ENCODE assay signal across 1 cellular context in genomic region chr6:13574571-13575376, GRCh38.
TF ChIP-seq lines count a peak whose summit lies in the region.

TSS of gene SIRT5 (plus strand) at chr6:13574601. CDS start at chr6:13584111, 9,510 bp downstream.

TF ChIP-seq in HepG2, 621 proteins besides CTCF, POLR2A, EP300 and RAD21 (continued from another document and continues in another):
- no peak for TF ChIP-seq ZBTB40 (IDR thresholded peaks at IDR 0.05)
- peak; percentile 72 for TF ChIP-seq ZBTB40 (CRISPR knock-in tag; IDR thresholded peaks at IDR 0.05)
- TF ChIP-seq RNF219 (CRISPR knock-in tag; IDR thresholded peaks at IDR 0.05), result no peak; the same call in 1 of the 2 replicates
- peak; percentile 20; the same call in 1 of the 2 replicates for TF ChIP-seq ZNF329 (CRISPR knock-in tag; IDR thresholded peaks at IDR 0.05; ENCODE audit: low read depth)
- TF ChIP-seq ZNF740 (CRISPR knock-in tag; IDR thresholded peaks at IDR 0.05), result peak; percentile 51; the same call in 1 of the 2 replicates
- peak; percentile 89 for TF ChIP-seq ZNF792 (CRISPR knock-in tag; IDR thresholded peaks at IDR 0.05)
- TF ChIP-seq KMT2B (CRISPR knock-in tag; IDR thresholded peaks at IDR 0.05), result peak; percentile 85
- TF ChIP-seq TEAD3 (CRISPR knock-in tag; optimal IDR thresholded peaks at IDR 0.05; ENCODE audit: borderline replicate concordance), result no peak
- no peak; the same call in 1 of the 2 replicates for TF ChIP-seq TBX3 (IDR thresholded peaks at IDR 0.05; ENCODE audit: borderline replicate concordance)
- TF ChIP-seq ZNF138 (CRISPR knock-in tag; IDR thresholded peaks at IDR 0.05; ENCODE audit: low read depth), result no peak
- TF ChIP-seq ZNF879 (CRISPR knock-in tag; IDR thresholded peaks at IDR 0.05), result no peak
- TF ChIP-seq CREB1 (IDR thresholded peaks at IDR 0.05), result no peak
- TF ChIP-seq CREB1 (CRISPR knock-in tag; IDR thresholded peaks at IDR 0.05), result no peak
- no peak for TF ChIP-seq ZMAT5 (CRISPR knock-in tag; IDR thresholded peaks at IDR 0.05; ENCODE audit: borderline replicate concordance, low read depth)
- TF ChIP-seq ZNF10 (CRISPR knock-in tag; IDR thresholded peaks at IDR 0.05; ENCODE audit: borderline replicate concordance, low read depth), result no peak
- peak; percentile 72; the same call in 1 of the 2 replicates for TF ChIP-seq CHD4 (IDR thresholded peaks at IDR 0.05; ENCODE audit: borderline replicate concordance, low read length)
- peak; percentile 73 for TF ChIP-seq YEATS2 (CRISPR knock-in tag; IDR thresholded peaks at IDR 0.05; ENCODE audit: borderline replicate concordance)
- peak; percentile 20 for TF ChIP-seq HBP1 (CRISPR knock-in tag; IDR thresholded peaks at IDR 0.05; ENCODE audit: low read depth)
- TF ChIP-seq GMEB1 (CRISPR knock-in tag; IDR thresholded peaks at IDR 0.05; ENCODE audit: borderline replicate concordance), result peak; percentile 67
- peak; percentile 63 for TF ChIP-seq THAP11 (CRISPR knock-in tag; IDR thresholded peaks at IDR 0.05)
- peak; percentile 91 for TF ChIP-seq ZGPAT (CRISPR knock-in tag; IDR thresholded peaks at IDR 0.05)
- no peak for TF ChIP-seq SMARCC2 (IDR thresholded peaks at IDR 0.05)
- TF ChIP-seq TFDP1 (CRISPR knock-in tag; IDR thresholded peaks at IDR 0.05; ENCODE audit: borderline replicate concordance), result peak; percentile 86
- peak; percentile 84; the same call in 1 of the 2 replicates for TF ChIP-seq ZNF530 (CRISPR knock-in tag; IDR thresholded peaks at IDR 0.05; ENCODE audit: low read depth)
- TF ChIP-seq ZBTB49 (CRISPR knock-in tag; IDR thresholded peaks at IDR 0.05; ENCODE audit: borderline replicate concordance), result peak; percentile 72; the same call in 1 of the 2 replicates
- peak; percentile 80 for TF ChIP-seq GABPB1 (CRISPR knock-in tag; IDR thresholded peaks at IDR 0.05)
- TF ChIP-seq ZNF619 (CRISPR knock-in tag; IDR thresholded peaks at IDR 0.05), result peak; percentile 68; the same call in 1 of the 2 replicates
- TF ChIP-seq ZNF317 (CRISPR knock-in tag; IDR thresholded peaks at IDR 0.05), result no peak; the same call in 1 of the 2 replicates
- peak; percentile 35; the same call in 1 of the 2 replicates for TF ChIP-seq CBX5 (CRISPR knock-in tag; IDR thresholded peaks at IDR 0.05; ENCODE audit: borderline replicate concordance)
- peak; percentile 39; the same call in 1 of the 2 replicates for TF ChIP-seq SNAI1 (CRISPR knock-in tag; IDR thresholded peaks at IDR 0.05; ENCODE audit: borderline replicate concordance)
- TF ChIP-seq CAMTA2 (CRISPR knock-in tag; IDR thresholded peaks at IDR 0.05; ENCODE audit: borderline replicate concordance), result 0 out of 2 replicates have a peak, but pooled peaks have one; percentile 64
